Comparison of ENCODE assay signal across 8 cellular contexts in genomic region chr20:46689082-46689753, GRCh38. TPM values are rescaled to one million over a fixed set of nuclear protein-coding genes. Genes with fewer than 3 reads are reported as not detected.
DNase-seq lines count a peak whose midpoint lies in the region; ATAC-seq and TF ChIP-seq lines count a peak whose summit lies in the region.

Gene TP53RK (minus strand): TSS chr20:46689444. CDS start chr20:46689414, 30 bp downstream.

- peaks cover 45% of the 10 kb centered on the region for H3K79me2 ChIP-seq in SK-N-SH (ENCODE audit: insufficient read depth)

- H3K4me3 ChIP-seq in GM08714 (ENCODE audit: low read length) (peak within 1 kb of the TSS; percentile 98), SK-N-SH (ENCODE audit: low read depth in 2 of 2, low read length in 1 of 2) (peak within 1 kb of the TSS; percentile 71 to 84)

- peak within 1 kb of the TSS; percentile 87 for H2AFZ ChIP-seq in SK-N-SH (ENCODE audit: low read depth)

- H3K27ac ChIP-seq in SK-N-SH (ENCODE audit: low read depth in 2 of 2, low read length in 1 of 2) (peak within 1 kb of the TSS; percentile 87 to 89), temporal lobe (ENCODE audit: low read depth, low read length) (peak within 1 kb of the TSS; percentile 70)

- no peaks in the 10 kb centered on the region for H3K9me3 ChIP-seq in SK-N-SH

- no peak for TF ChIP-seq EP300 in SK-N-SH (IDR thresholded peaks at IDR 0.05; ENCODE audit: borderline replicate concordance in 1 of 2, low read depth in 1 of 2, low read length in 1 of 2)

- no peaks in the 10 kb centered on the region for H3K27me3 ChIP-seq in SK-N-SH (ENCODE audit: insufficient read depth)

- H3K9me2 ChIP-seq in SK-N-SH, result no peaks in the 10 kb centered on the region

- DNase-seq in NCI-H1048 (lab: John Stamatoyannopoulos, UW) (peak; percentile 69), SK-N-SH (peak; percentile 87), globus pallidus (ENCODE audit: low spot score) (peak; percentile 96), occipital lobe (lab: John Stamatoyannopoulos, UW) (peak; percentile 94)
- peak; percentile 97 for DNase-seq in activated naive CD4-positive, alpha-beta T cell treated with anti-CD3 and anti-CD28 coated beads, Interleukin-2, amount 50 U/mL, for 16 hours

- H3K4me2 ChIP-seq in SK-N-SH, result peak within 1 kb of the TSS; percentile 88

- POLR2A ChIA-PET in SK-N-SH (lab: Yijun Ruan, JAX), result interaction anchor here (0.6 to 1.6 kb wide), 3 partner anchors 99 to 137 kb away, joined by 3 to 5 read pairs (median 5); no protein-coding TSS in a partner anchor

- 0 out of 2 replicates have a peak, but pooled peaks have one; percentile 16 for TF ChIP-seq CTCF in SK-N-SH (IDR thresholded peaks at IDR 0.05)

- peaks cover 4 to 10% of the 10 kb centered on the region in 2 experiments; a peak in 3 of 4 replicates for H3K4me1 ChIP-seq in SK-N-SH (ENCODE audit: control insufficient read depth in 1 of 2, insufficient read depth in 2 of 2, low read depth in 1 of 2, low read length in 1 of 2)

- 1% methylated on average over 30 of the region's 71 CpGs for WGBS in SK-N-SH (ENCODE audit: low lambda C conversion rate)

- H3F3A ChIP-seq in SK-N-SH (replicated peaks; ENCODE audit: insufficient read depth), result peaks cover 4% of the 10 kb centered on the region

- peak within 1 kb of the TSS; percentile 89 for H3K9ac ChIP-seq in SK-N-SH

- H3K36me3 ChIP-seq in SK-N-SH (replicated peaks in 1 of 2; ENCODE audit: control insufficient read depth in 1 of 2, insufficient read depth in 2 of 2, low read length in 1 of 2), result peaks cover 17 to 24% of the 10 kb centered on the region in 2 experiments

- no peak for TF ChIP-seq RAD21 in SK-N-SH (IDR thresholded peaks at IDR 0.05; ENCODE audit: low read length)

- 0 out of 2 replicates have a peak, but pooled peaks cover 3% of the 10 kb centered on the region for H4K20me1 ChIP-seq in SK-N-SH (ENCODE audit: insufficient read depth)

- CTCF ChIA-PET in SK-N-SH (lab: Yijun Ruan, JAX), result interaction anchor here (0.9 to 3.4 kb wide), 8 partner anchors 9 to 180 kb away, joined by 3 to 12 read pairs (median 4); no protein-coding TSS in a partner anchor

- ATAC-seq in HG02571 (IDR thresholded peaks at IDR 0.05; ENCODE audit: unreplicated experiment), result peak; percentile 91

TF ChIP-seq in SK-N-SH, 30 proteins besides CTCF, POLR2A, EP300 and RAD21:
- TF ChIP-seq ZBTB33 (IDR thresholded peaks at IDR 0.05; ENCODE audit: borderline replicate concordance, low read depth) (peak; percentile 93), FOXM1 (IDR thresholded peaks at IDR 0.05; ENCODE audit: low read depth) (no peak), CHD2 (IDR thresholded peaks at IDR 0.05; ENCODE audit: low read length, partially characterized antibody) (peak; percentile 92), USF2 (IDR thresholded peaks at IDR 0.05; ENCODE audit: borderline replicate concordance, low read depth, low read length) (no peak), GABPA (IDR thresholded peaks at IDR 0.05; ENCODE audit: low read depth) (peak; percentile 51; the same call in 1 of the 2 replicates), ELF1 (IDR thresholded peaks at IDR 0.05) (peak; percentile 53; the same call in 1 of the 2 replicates), NRF1 (IDR thresholded peaks at IDR 0.05; ENCODE audit: low read depth, low read length) (no peak), FOXJ3 (CRISPR knock-in tag; IDR thresholded peaks at IDR 0.05) (peak; percentile 54; the same call in 1 of the 2 replicates), RCOR1 (IDR thresholded peaks at IDR 0.05; ENCODE audit: low read length) (no peak), TEAD4 (IDR thresholded peaks at IDR 0.05; ENCODE audit: borderline replicate concordance, insufficient read depth) (0 out of 2 replicates have a peak, but pooled peaks have one; percentile 15), NFIC (IDR thresholded peaks at IDR 0.05; ENCODE audit: borderline replicate concordance) (peak; percentile 28; the same call in 1 of the 2 replicates), RFX5 (IDR thresholded peaks at IDR 0.05; ENCODE audit: low read length) (no peak), MEF2A (IDR thresholded peaks at IDR 0.05; ENCODE audit: borderline replicate concordance, low read depth) (no peak), USF1 (IDR thresholded peaks at IDR 0.05; ENCODE audit: borderline replicate concordance, low read depth) (peak; percentile 44; the same call in 1 of the 2 replicates), MXI1 (IDR thresholded peaks at IDR 0.05; ENCODE audit: low read depth, low read length) (no peak; the same call in 1 of the 2 replicates), SIN3A (IDR thresholded peaks at IDR 0.05; ENCODE audit: borderline replicate concordance, low read depth, low read length) (peak; percentile 58; the same call in 1 of the 2 replicates), YY1 (IDR thresholded peaks at IDR 0.05; ENCODE audit: low read depth) (peak; percentile 92), PBX3 (IDR thresholded peaks at IDR 0.05) (0 out of 2 replicates have a peak, but pooled peaks have one; percentile 41), TAF1 (IDR thresholded peaks at IDR 0.05; ENCODE audit: borderline replicate concordance, low read depth, low read length) (peak; percentile 82)

RNA-seq across cellular contexts. Expression of gene TP53RK, which starts in this region (rescaled TPM):
- 5.4 and 5.5 TPM in 2 replicates for polyA plus RNA-seq in SK-N-SH (2012; rRNA removed)
- polyA plus RNA-seq in SK-N-SH (2012; cell fraction: cytosol; rRNA removed), result 5.6 and 6.5 TPM in 2 replicates
- 3.5 TPM in 2 replicates for polyA plus RNA-seq in SK-N-SH (2012; cell fraction: nucleus; rRNA removed)
- total RNA-seq in occipital lobe (65.8 TPM), temporal lobe (41.8 TPM)

Comparison
In these comparisons a context has a peak if more than half of its experiments do, and no peak if none do; other contexts are left out.
1. Peak in every context shown above with its lines: DNase-seq, ATAC-seq, H3K4me3 ChIP-seq and H3K27ac ChIP-seq.